16 cellular contexts compared by ENCODE assay signal in the genomic region with DNA sequence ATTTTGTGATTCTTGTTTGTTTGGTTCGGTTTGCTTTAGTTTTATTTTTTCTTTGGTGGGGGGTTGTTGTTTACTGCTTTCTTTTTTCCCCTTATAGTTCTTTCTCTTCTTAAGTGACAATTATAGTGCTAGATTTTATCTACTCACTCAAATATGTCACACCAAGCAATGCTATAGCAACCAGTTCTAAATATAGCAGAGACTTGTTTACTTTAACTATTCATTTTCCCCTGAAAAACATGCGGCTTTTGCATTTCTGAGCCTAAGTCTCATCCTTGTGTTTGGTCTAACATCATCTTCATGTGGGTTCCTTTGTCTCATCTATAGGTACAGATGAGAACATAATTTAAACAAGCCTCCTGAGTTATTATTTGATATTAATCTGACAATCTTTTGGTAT.
"Had no signal": no experiment of that assay in that cellular context is flagged by ENCODE, and none has a peak within 500 bp of the region (broad histone marks: within the 10 kb centered on the region; RNA-seq: fewer than 3 reads in every experiment).

No MANE protein-coding gene starts in this region.

- H3K4me1 ChIP-seq: foreskin keratinocyte, neural progenitor cell, psoas muscle, tibial nerve had no signal

- H2AFZ ChIP-seq: neural progenitor cell had no signal

- H3K9me3 ChIP-seq: psoas muscle, tibial nerve had no signal

- H3K9ac ChIP-seq: neural progenitor cell had no signal

- DNase-seq: activated CD4-positive, alpha-beta memory T cell treated with anti-CD3 and anti-CD28 coated beads, Interleukin-2, amount 10 ng/mL, durations not matched to agents 7 days and 5 days; activated CD8-positive, alpha-beta memory T cell treated with anti-CD3 and anti-CD28 coated beads, Interleukin-2, amount 10 ng/mL, durations not matched to agents 7 days and 5 days; effector memory CD8-positive, alpha-beta T cell; foreskin keratinocyte; glutamatergic neuron; hippocampal formation; islet precursor cell; left colon; naive B cell; psoas muscle; right cardiac atrium; T-helper 2 cell; WERI-Rb-1 had no signal

- ATAC-seq: activated CD8-positive, alpha-beta memory T cell treated with anti-CD3 and anti-CD28 coated beads, Interleukin-2, amount 10 ng/mL, durations not matched to agents 7 days and 5 days; effector memory CD8-positive, alpha-beta T cell; foreskin keratinocyte; left colon; psoas muscle; right cardiac atrium had no signal

- H3K27me3 ChIP-seq: foreskin keratinocyte, neural progenitor cell, tibial nerve had no signal

- H3K4me2 ChIP-seq: neural progenitor cell had no signal

- H3K4me3 ChIP-seq: lung, neural progenitor cell, psoas muscle, tibial nerve had no signal

- H3K27ac ChIP-seq: foreskin keratinocyte, neural progenitor cell, psoas muscle, tibial nerve, WERI-Rb-1 had no signal

- H3K36me3 ChIP-seq: neural progenitor cell, tibial nerve, WERI-Rb-1 had no signal
